10 cellular contexts compared by ENCODE assay signal in genomic region chr14:103207404-103208072, GRCh38.
DNase-seq lines count a peak whose midpoint lies in the region; ATAC-seq and TF ChIP-seq lines count a peak whose summit lies in the region.
"Had no signal": no experiment of that assay in that cellular context is flagged by ENCODE, and none has a peak within 500 bp of the region (broad histone marks: within the 10 kb centered on the region; RNA-seq: fewer than 3 reads in every experiment).

No MANE protein-coding gene starts in this region.

- DNase-seq in DMS 273 (lab: John Stamatoyannopoulos, UW; ENCODE audit: unreplicated experiment) (peak; percentile 49), DMS 273 treated with DMSO at 0.1 percent for 48 hours (lab: John Stamatoyannopoulos, UW) (no peak), endodermal cell (peak; percentile 68), lung (ENCODE audit: low spot score) (no peak), tibial artery (no peak)
- DNase-seq: OCI-M1 had no signal

- peaks cover 2% of the 10 kb centered on the region for H3K36me3 Mint-ChIP-seq in endodermal cell (ENCODE audit: low read depth)

- TF ChIP-seq CTCF in endodermal cell (conservative IDR thresholded peaks at IDR 0.05) (no peak), lung (IDR thresholded peaks at IDR 0.05; ENCODE audit: control extremely low read depth, extremely low read depth) (no peak), tibial artery (IDR thresholded peaks at IDR 0.05) (no peak)

- 9 to 27% methylated on average over 10 to 80 of the region's 80 CpGs for WGBS in endodermal cell (ENCODE audit: insufficient coverage in 1 of 2, insufficient read length in 1 of 2), 2 experiments
- WGBS in lung, 2 donors = 3 to 7% methylated on average over 46 to 80 of the region's 80 CpGs

- H3K9me3 ChIP-seq in endodermal cell (ENCODE audit: control insufficient read depth, low read length) = peaks cover 41% of the 10 kb centered on the region
- peaks cover 0 to 23% of the 10 kb centered on the region in 2 donors for H3K9me3 ChIP-seq in lung (ENCODE audit: control insufficient read depth in 2 of 2, insufficient read depth in 1 of 2, low read length in 1 of 2)
- peaks cover 3 to 14% (median 11%) of the 10 kb centered on the region in 3 donors for H3K9me3 ChIP-seq in tibial artery

- H3K36me3 ChIP-seq in endodermal cell (ENCODE audit: control insufficient read depth, insufficient read depth, low read length) = no peaks in the 10 kb centered on the region
- H3K36me3 ChIP-seq in lung (ENCODE audit: control insufficient read depth in 2 of 2, insufficient read depth in 2 of 2, low read length in 2 of 2) = no peaks in the 10 kb centered on the region
- H3K36me3 ChIP-seq in tibial artery = no peaks in the 10 kb centered on the region

- peaks cover 31% of the 10 kb centered on the region for H3K27me3 ChIP-seq in endodermal cell (ENCODE audit: control insufficient read depth, insufficient read depth, low read length, poor library complexity, severe bottlenecking)
- no peaks in the 10 kb centered on the region for H3K27me3 ChIP-seq in lung (ENCODE audit: control insufficient read depth, insufficient read depth)
- H3K27me3 ChIP-seq in tibial artery = peaks cover 0 to 32% of the 10 kb centered on the region in 2 donors

- intact Hi-C loops in tibial artery (cut with DNase I; ENCODE audit: low total_unique reads) = no loop called here

- peaks cover 45% of the 10 kb centered on the region for H3K27me3 Mint-ChIP-seq in endodermal cell (ENCODE audit: insufficient read depth)

- H3K4me3 ChIP-seq in endodermal cell (ENCODE audit: low read length) (peak overlapping the region; percentile 62), lung (peak overlapping the region; percentile 0), tibial artery (peak overlapping the region; percentile 50 to 55)

- ATAC-seq in lung (ENCODE audit: insufficient read depth, low FRiP score) (peak; percentile 27), GM19395 (IDR thresholded peaks at IDR 0.05; ENCODE audit: unreplicated experiment) (no peak), HG02870 (IDR thresholded peaks at IDR 0.05; ENCODE audit: unreplicated experiment) (no peak), GM19467 (IDR thresholded peaks at IDR 0.05; ENCODE audit: unreplicated experiment) (no peak)

- H3K27ac Mint-ChIP-seq in endodermal cell = no peak overlapping the region

- no peak overlapping the region for H3K27ac ChIP-seq in endodermal cell (ENCODE audit: low read depth, low read length)
- H3K27ac ChIP-seq in lung (ENCODE audit: low read depth in 1 of 2, low read length in 1 of 2) = peak overlapping the region in 1 of 2 donors; percentile 41
- H3K27ac ChIP-seq in tibial artery = peak overlapping the region; percentile 67 to 69
- H3K27ac ChIP-seq: 22Rv1 had no signal

- H3K4me1 ChIP-seq in endodermal cell (ENCODE audit: control insufficient read depth, insufficient read depth, low read length) (no peaks in the 10 kb centered on the region), lung (ENCODE audit: control insufficient read depth in 2 of 2, insufficient read depth in 2 of 2, low read length in 2 of 2) (peaks cover 0 to 8% of the 10 kb centered on the region in 2 donors), tibial artery (peaks cover 0 to 15% (median 8%) of the 10 kb centered on the region in 4 donors)

- peak overlapping the region; percentile 49 for H3K4me3 Mint-ChIP-seq in endodermal cell

- peaks cover 32% of the 10 kb centered on the region for H3K9me3 Mint-ChIP-seq in endodermal cell

- no peaks in the 10 kb centered on the region for H3K4me1 Mint-ChIP-seq in endodermal cell

- no peak overlapping the region for H3K9ac ChIP-seq in endodermal cell (ENCODE audit: extremely low read depth, low read length, poor library complexity, severe bottlenecking)

Comparison
In these comparisons a context has a peak if more than half of its experiments do, and no peak if none do; other contexts are left out.
1. DNase-seq: peak in DMS 273 (single experiment) and endodermal cell (single experiment); none in DMS 273 treated with DMSO at 0.1 percent for 48 hours (single experiment), lung (single experiment) and tibial artery (0 of 2).
2. H3K4me3 ChIP-seq: peak in every context shown above with its lines; median percentile 62 in endodermal cell; 52 in tibial artery; 0 in lung.